In the genomic region with DNA sequence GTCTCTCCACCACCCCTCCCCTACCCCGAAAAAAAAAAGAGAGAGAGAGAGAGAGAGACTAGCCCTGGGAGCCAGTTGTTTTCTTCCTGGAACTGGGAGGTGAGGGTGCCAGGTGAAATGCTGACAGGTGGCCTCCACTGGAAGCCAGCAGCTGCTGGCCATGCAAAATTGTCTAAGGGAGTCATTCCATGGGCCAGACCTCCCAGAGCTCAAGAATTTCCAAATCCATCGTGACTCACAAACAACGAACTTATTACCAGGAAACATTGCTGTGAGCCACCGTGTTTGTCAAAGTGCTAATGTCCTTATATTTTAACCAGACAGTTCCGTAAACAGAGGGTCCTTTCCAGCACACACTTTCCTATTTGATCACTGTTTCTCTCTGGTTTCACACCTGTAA, we compare ENCODE assay signal across 25 cellular contexts.
A peak's percentile ranks its signal among the peaks of the same experiment; 100 is the strongest.
DNase-seq lines count a peak whose midpoint lies in the region; ATAC-seq and TF ChIP-seq lines count a peak whose summit lies in the region.
"Had no signal": no experiment of that assay in that cellular context is flagged by ENCODE, and none has a peak within 500 bp of the region (broad histone marks: within the 10 kb centered on the region; RNA-seq: fewer than 3 reads in every experiment).

No MANE protein-coding gene starts in this region.

- no peak overlapping the region for H3K9ac ChIP-seq in mammary epithelial cell (ENCODE audit: insufficient read depth, low read length)
- H3K9ac ChIP-seq: BLaER1 had no signal

- peak; percentile 62 for DNase-seq in MCF 10A (ENCODE audit: unreplicated experiment)
- no peak for DNase-seq in mammary epithelial cell
- peak; percentile 11 for DNase-seq in T1000 (lab: John Stamatoyannopoulos, UW)
- peak; percentile 92 for DNase-seq in fibroblast of mammary gland (ENCODE audit: low read depth)
- DNase-seq in activated T-cell treated with anti-CD3 and anti-CD28 coated beads for 4 hours, result no peak
- DNase-seq in activated CD4-positive, alpha-beta T cell treated with anti-CD3 and anti-CD28 coated beads for 1 hour, result no peak
- DNase-seq in stimulated activated CD4-positive, alpha-beta T cell treated with anti-CD3 and anti-CD28 coated beads, Interleukin-2, amount 100 ng/mL, for 24 hours, result no peak
- DNase-seq: 8988T; activated CD8-positive, alpha-beta memory T cell treated with anti-CD3 and anti-CD28 coated beads, Interleukin-2, amount 50 U/mL, for 48 hours; activated effector memory CD4-positive, alpha-beta T cell treated with anti-CD3 and anti-CD28 coated beads, Interleukin-2, amount 50 U/mL, for 16 hours; activated naive CD8-positive, alpha-beta T cell treated with anti-CD3 and anti-CD28 coated beads, Interleukin-2, amount 50 U/mL, for 24 hours; Caco-2; DND-41; GOT3; naive B cell; NCI-H1417; NCI-H524 treated with DMSO at 0.1 percent for 48 hours; occipital lobe; stimulated activated CD4-positive, alpha-beta T cell treated with anti-CD3 and anti-CD28 coated beads, Interleukin-4, amount 100 ng/mL, for 1 hour; stimulated activated naive CD4-positive, alpha-beta T cell treated with Interleukin-2 at 50 U/mL for 16 hours; T-helper 17 cell; WERI-Rb-1 had no signal

- H3K27ac ChIP-seq in mammary epithelial cell (ENCODE audit: insufficient read depth, low read depth, low read length), result no peak overlapping the region
- H3K27ac ChIP-seq: BLaER1, WERI-Rb-1 had no signal

- H3K4me2 ChIP-seq in mammary epithelial cell (ENCODE audit: insufficient read depth, low read depth, low read length), result no peak overlapping the region
- H3K4me2 ChIP-seq: BLaER1 had no signal

- H3K4me1 Mint-ChIP-seq in MCF 10A (ENCODE audit: insufficient read depth, unreplicated experiment), result peaks cover 18% of the 10 kb centered on the region
- H3K4me1 Mint-ChIP-seq: activated naive CD8-positive, alpha-beta T cell treated with anti-CD3 and anti-CD28 coated beads, Interleukin-2, amount 50 U/mL, for 24 hours; central memory CD8-positive, alpha-beta T cell; T-helper 17 cell had no signal

- no peak overlapping the region for H3K4me3 Mint-ChIP-seq in MCF 10A (ENCODE audit: unreplicated experiment)
- H3K4me3 Mint-ChIP-seq: activated naive CD8-positive, alpha-beta T cell treated with anti-CD3 and anti-CD28 coated beads, Interleukin-2, amount 50 U/mL, for 24 hours; central memory CD8-positive, alpha-beta T cell; naive B cell; T-helper 17 cell had no signal

- TF ChIP-seq CTCF in MCF 10A (IDR thresholded peaks at IDR 0.05; ENCODE audit: unreplicated experiment) (no peak), mammary epithelial cell (conservative IDR thresholded peaks at IDR 0.05 in 1 of 2, IDR thresholded peaks at IDR 0.05 in 1 of 2; ENCODE audit: extremely low read depth in 1 of 2, insufficient read depth in 1 of 2, low read depth in 1 of 2, low read length in 2 of 2) (no peak), fibroblast of mammary gland (conservative IDR thresholded peaks at IDR 0.05; ENCODE audit: control insufficient read depth, insufficient read depth, low read depth, low read length) (no peak)

- POLR2A ChIA-PET in MCF 10A (lab: Yijun Ruan, JAX), result no interaction called here

- H3K27ac Mint-ChIP-seq in MCF 10A (ENCODE audit: low read depth, unreplicated experiment), result no peak overlapping the region
- H3K27ac Mint-ChIP-seq: activated naive CD8-positive, alpha-beta T cell treated with anti-CD3 and anti-CD28 coated beads, Interleukin-2, amount 50 U/mL, for 24 hours; T-helper 17 cell had no signal

- no peaks in the 10 kb centered on the region for H3K79me2 ChIP-seq in mammary epithelial cell (ENCODE audit: insufficient read depth, low read length)

- H3K4me3 ChIP-seq in mammary epithelial cell (replicated peaks in 1 of 3; ENCODE audit: insufficient read depth in 1 of 3, low read depth in 2 of 3, low read length in 3 of 3) (no peak overlapping the region), fibroblast of mammary gland (ENCODE audit: control insufficient read depth, low read depth, low read length) (no peak overlapping the region)
- H3K4me3 ChIP-seq: BLaER1 had no signal

- intact Hi-C loops in MCF 10A (cut with micrococcal nuclease), result no loop called here
- intact Hi-C loops in mammary epithelial cell (cut with micrococcal nuclease), result loop anchor here (5.0 kb wide), 1 partner anchor 378 kb away; no protein-coding TSS in a partner anchor

- no peaks in the 10 kb centered on the region for H3K27me3 ChIP-seq in mammary epithelial cell (ENCODE audit: insufficient read depth, low read length)
- H3K27me3 ChIP-seq: BLaER1 had no signal

- no peak for ATAC-seq in HG03442 (IDR thresholded peaks at IDR 0.05; ENCODE audit: unreplicated experiment)
- ATAC-seq: activated naive CD8-positive, alpha-beta T cell treated with anti-CD3 and anti-CD28 coated beads, Interleukin-2, amount 50 U/mL, for 24 hours; T-helper 17 cell had no signal

- WGBS in mammary epithelial cell (ENCODE audit: low coverage, missing lambda C conversion rate), result 73% methylated on average over 4 of the region's 5 CpGs

- H2AFZ ChIP-seq in mammary epithelial cell (ENCODE audit: low read depth, low read length), result no peak overlapping the region

- BruUV-seq in MCF 10A (replicated peaks; lab: Mats Ljungman, UMichigan) (no TSS peak), mammary epithelial cell (replicated peaks; lab: Mats Ljungman, UMichigan) (no TSS peak)

- H3K36me3 ChIP-seq in mammary epithelial cell (ENCODE audit: insufficient read depth, low read length), result no peaks in the 10 kb centered on the region
- H3K36me3 ChIP-seq: BLaER1, WERI-Rb-1 had no signal

- in situ Hi-C loops in mammary epithelial cell (cut with MboI; ENCODE audit: low sequenced_read_pairs in 2 of 2), result loop anchor here (10.0 to 25.0 kb wide), 2 partner anchors 245 to 248 kb away; no protein-coding TSS in a partner anchor

- dilution Hi-C loops in mammary epithelial cell (cut with HindIII; ENCODE audit: low sequenced_read_pairs), result loop anchor here (5.0 to 25.0 kb wide), 2 partner anchors 98 to 373 kb away; a partner anchor contains a TSS

- H3K36me3 Mint-ChIP-seq in MCF 10A (ENCODE audit: insufficient read depth, unreplicated experiment), result peaks cover 4% of the 10 kb centered on the region
- H3K36me3 Mint-ChIP-seq: naive B cell had no signal

- CTCF ChIA-PET in MCF 10A (lab: Yijun Ruan, JAX), result interaction anchor here (1.3 kb wide), 1 partner anchor 15 kb away, joined by 3 read pairs; no protein-coding TSS in a partner anchor
- CTCF ChIA-PET in mammary epithelial cell (lab: Charles Lee; ENCODE audit: low non-redundant PET), result no interaction called here

- no peaks in the 10 kb centered on the region for H4K20me1 ChIP-seq in mammary epithelial cell (ENCODE audit: insufficient read depth, low read length)
- H4K20me1 ChIP-seq: BLaER1 had no signal

- peaks cover 12% of the 10 kb centered on the region for H3K4me1 ChIP-seq in mammary epithelial cell (ENCODE audit: insufficient read depth, low read length)
- H3K4me1 ChIP-seq: Caco-2 had no signal

- H3K27me3 Mint-ChIP-seq in MCF 10A (ENCODE audit: insufficient read depth, unreplicated experiment), result no peaks in the 10 kb centered on the region
- H3K27me3 Mint-ChIP-seq: activated naive CD8-positive, alpha-beta T cell treated with anti-CD3 and anti-CD28 coated beads, Interleukin-2, amount 50 U/mL, for 24 hours; central memory CD8-positive, alpha-beta T cell had no signal

- no peaks in the 10 kb centered on the region for H3K9me3 Mint-ChIP-seq in MCF 10A (ENCODE audit: unreplicated experiment)
- H3K9me3 Mint-ChIP-seq: activated naive CD8-positive, alpha-beta T cell treated with anti-CD3 and anti-CD28 coated beads, Interleukin-2, amount 50 U/mL, for 24 hours; central memory CD8-positive, alpha-beta T cell had no signal

- H3K9me3 ChIP-seq in mammary epithelial cell (replicated peaks; ENCODE audit: insufficient read depth, low read length), result no peaks in the 10 kb centered on the region
- H3K9me3 ChIP-seq: BLaER1, Caco-2 had no signal

Comparison
In these comparisons a context has a peak if more than half of its experiments do, and no peak if none do; other contexts are left out.
1. DNase-seq: peak in MCF 10A (single experiment), T1000 (single experiment) and fibroblast of mammary gland (single experiment); none in mammary epithelial cell (single experiment), activated T-cell treated with anti-CD3 and anti-CD28 coated beads for 4 hours (single experiment), activated CD4-positive, alpha-beta T cell treated with anti-CD3 and anti-CD28 coated beads for 1 hour (single experiment) and stimulated activated CD4-positive, alpha-beta T cell treated with anti-CD3 and anti-CD28 coated beads, Interleukin-2, amount 100 ng/mL, for 24 hours (0 of 2).